Comparison of ENCODE assay signal across 10 cellular contexts in the genomic region with DNA sequence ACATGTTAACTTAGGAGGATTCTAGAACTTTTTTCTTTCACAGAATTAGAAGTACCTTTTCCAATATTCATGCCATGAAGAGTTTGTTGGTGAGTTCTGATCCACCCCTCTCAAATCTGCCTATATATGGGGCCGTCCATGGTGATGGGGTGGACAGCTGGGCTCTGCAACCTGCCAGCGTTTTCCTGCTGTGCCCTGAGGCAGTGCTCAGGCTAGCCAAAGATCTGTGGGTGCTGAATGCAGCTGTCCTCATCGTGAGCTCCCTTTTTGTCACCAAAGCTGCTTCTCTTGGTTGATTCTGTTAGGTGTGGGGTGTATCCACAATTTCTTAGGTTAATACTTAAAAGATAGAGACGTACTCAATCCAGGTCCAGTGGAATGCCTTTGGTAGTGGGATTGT.
"Had no signal": no experiment of that assay in that cellular context is flagged by ENCODE, and none has a peak within 500 bp of the region (broad histone marks: within the 10 kb centered on the region; RNA-seq: fewer than 3 reads in every experiment).

No MANE protein-coding gene starts in this region.

- H3K4me3 Mint-ChIP-seq: activated B cell treated with CpG ODN at 0.5 μM for 24 hours; activated naive CD4-positive, alpha-beta T cell treated with anti-CD3 and anti-CD28 coated beads for 36 hours; effector memory CD8-positive, alpha-beta T cell; stimulated activated effector memory CD8-positive, alpha-beta T cell treated with anti-CD3 and anti-CD28 coated beads, Interleukin-12 subunit alpha, Interleukin-12 subunit beta, amount 100 ng/mL, for 72 hours had no signal

- H3K27me3 Mint-ChIP-seq: activated B cell treated with CpG ODN at 0.5 μM for 24 hours had no signal

- H3K27ac Mint-ChIP-seq: activated B cell treated with CpG ODN at 0.5 μM for 24 hours; activated naive CD4-positive, alpha-beta T cell treated with anti-CD3 and anti-CD28 coated beads for 36 hours; effector memory CD8-positive, alpha-beta T cell; stimulated activated effector memory CD8-positive, alpha-beta T cell treated with anti-CD3 and anti-CD28 coated beads, Interleukin-12 subunit alpha, Interleukin-12 subunit beta, amount 100 ng/mL, for 72 hours had no signal

- H3K4me1 Mint-ChIP-seq: activated B cell treated with CpG ODN at 0.5 μM for 24 hours had no signal

- ATAC-seq: effector memory CD8-positive, alpha-beta T cell; stimulated activated effector memory CD8-positive, alpha-beta T cell treated with anti-CD3 and anti-CD28 coated beads, Interleukin-12 subunit alpha, Interleukin-12 subunit beta, amount 100 ng/mL, for 72 hours had no signal

- DNase-seq: activated B cell treated with CpG ODN at 0.5 μM for 24 hours; activated CD4-positive, alpha-beta T cell treated with anti-CD3 and anti-CD28 coated beads, Interleukin-2, amount 50 U/mL, for 1 hour; activated naive CD4-positive, alpha-beta T cell treated with anti-CD3 and anti-CD28 coated beads for 36 hours; central memory CD4-positive, alpha-beta T cell; effector memory CD8-positive, alpha-beta T cell; retina; T-helper 2 cell; transverse colon had no signal

- H2AFZ ChIP-seq: hepatocyte had no signal

- H3K4me1 ChIP-seq: transverse colon had no signal

- H3K27ac ChIP-seq: hepatocyte, transverse colon had no signal

- H3K36me3 Mint-ChIP-seq: stimulated activated effector memory CD8-positive, alpha-beta T cell treated with anti-CD3 and anti-CD28 coated beads, Interleukin-12 subunit alpha, Interleukin-12 subunit beta, amount 100 ng/mL, for 72 hours had no signal

- H3K79me2 ChIP-seq: hepatocyte had no signal

- H3K4me3 ChIP-seq: hepatocyte, transverse colon had no signal

- H3K9me3 Mint-ChIP-seq: activated B cell treated with CpG ODN at 0.5 μM for 24 hours; activated naive CD4-positive, alpha-beta T cell treated with anti-CD3 and anti-CD28 coated beads for 36 hours; effector memory CD8-positive, alpha-beta T cell; stimulated activated effector memory CD8-positive, alpha-beta T cell treated with anti-CD3 and anti-CD28 coated beads, Interleukin-12 subunit alpha, Interleukin-12 subunit beta, amount 100 ng/mL, for 72 hours had no signal

- H3K36me3 ChIP-seq: transverse colon had no signal

- H3K9me3 ChIP-seq: transverse colon had no signal

- H3K27me3 ChIP-seq: hepatocyte, transverse colon had no signal
